ENCODE assay signal across 1 cellular context in the genomic region with DNA sequence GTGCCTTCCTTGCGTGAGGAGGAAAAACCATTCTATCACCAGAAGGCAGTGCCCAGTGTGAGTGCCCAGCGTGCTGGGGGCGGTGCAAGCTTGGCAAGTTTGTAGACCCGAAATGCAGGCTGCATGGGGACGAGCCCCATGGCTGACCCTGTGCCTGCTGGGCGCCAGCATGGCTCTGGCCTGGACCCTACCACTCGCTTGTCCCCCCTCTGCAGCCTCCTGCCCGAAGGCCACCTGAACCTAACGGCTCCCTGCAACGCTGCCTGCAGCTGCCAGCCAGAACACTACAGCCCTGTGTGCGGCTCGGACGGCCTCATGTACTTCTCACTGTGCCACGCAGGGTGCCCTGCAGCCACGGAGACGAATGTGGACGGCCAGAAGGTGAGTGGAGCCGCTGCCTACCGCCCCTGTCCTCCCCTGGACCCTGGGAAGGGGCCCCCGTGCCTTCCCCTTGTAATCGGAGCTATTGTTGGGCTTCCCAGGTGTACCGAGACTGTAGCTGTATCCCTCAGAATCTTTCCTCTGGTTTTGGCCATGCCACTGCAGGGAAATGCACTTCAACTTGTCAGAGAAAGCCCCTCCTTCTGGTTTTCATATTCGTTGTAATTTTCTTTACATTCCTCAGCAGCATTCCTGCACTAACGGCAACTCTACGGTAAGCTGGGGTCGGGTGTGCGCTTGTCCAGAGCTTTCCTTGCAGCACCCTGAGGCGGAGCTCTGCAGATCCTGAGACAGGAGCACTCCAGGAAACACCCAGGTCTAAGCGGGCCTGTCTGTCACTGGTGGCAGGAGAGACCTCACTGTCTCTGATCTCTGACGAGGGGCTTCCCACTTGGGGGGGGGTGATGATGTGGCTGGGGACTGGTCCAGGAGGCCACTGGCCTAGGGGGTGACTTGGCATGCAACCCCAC.
TF ChIP-seq lines count a peak whose summit lies in the region.

No MANE protein-coding gene starts in this region.

TF ChIP-seq in HepG2, 621 proteins besides CTCF, POLR2A, EP300 and RAD21 (continued from another document and continues in another):
- TF ChIP-seq, protein P1, sequence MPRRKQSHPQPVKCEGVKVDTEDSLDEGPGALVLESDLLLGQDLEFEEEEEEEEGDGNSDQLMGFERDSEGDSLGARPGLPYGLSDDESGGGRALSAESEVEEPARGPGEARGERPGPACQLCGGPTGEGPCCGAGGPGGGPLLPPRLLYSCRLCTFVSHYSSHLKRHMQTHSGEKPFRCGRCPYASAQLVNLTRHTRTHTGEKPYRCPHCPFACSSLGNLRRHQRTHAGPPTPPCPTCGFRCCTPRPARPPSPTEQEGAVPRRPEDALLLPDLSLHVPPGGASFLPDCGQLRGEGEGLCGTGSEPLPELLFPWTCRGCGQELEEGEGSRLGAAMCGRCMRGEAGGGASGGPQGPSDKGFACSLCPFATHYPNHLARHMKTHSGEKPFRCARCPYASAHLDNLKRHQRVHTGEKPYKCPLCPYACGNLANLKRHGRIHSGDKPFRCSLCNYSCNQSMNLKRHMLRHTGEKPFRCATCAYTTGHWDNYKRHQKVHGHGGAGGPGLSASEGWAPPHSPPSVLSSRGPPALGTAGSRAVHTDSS (CRISPR knock-in tag; conservative IDR thresholded peaks at IDR 0.05) = no peak
- TF ChIP-seq BCL6 (CRISPR knock-in tag; IDR thresholded peaks at IDR 0.05) (no peak), FOXO1 (CRISPR knock-in tag; IDR thresholded peaks at IDR 0.05) (no peak), KLF13 (CRISPR knock-in tag; IDR thresholded peaks at IDR 0.05) (0 out of 2 replicates have a peak, but pooled peaks have one; percentile 64), THAP11 (CRISPR knock-in tag; IDR thresholded peaks at IDR 0.05) (no peak), EHMT2 (IDR thresholded peaks at IDR 0.05; ENCODE audit: borderline replicate concordance, low read depth, low read length) (no peak), TCF7 (IDR thresholded peaks at IDR 0.05; ENCODE audit: low read depth) (no peak), SYNCRIP (IDR thresholded peaks at IDR 0.05; ENCODE audit: insufficient read depth, low read depth, low read length) (no peak), ZNF251 (CRISPR knock-in tag; IDR thresholded peaks at IDR 0.05) (0 out of 2 replicates have a peak, but pooled peaks have one; percentile 15), CENPT (CRISPR knock-in tag; IDR thresholded peaks at IDR 0.05; ENCODE audit: low read depth) (no peak), ZNF570 (CRISPR knock-in tag; IDR thresholded peaks at IDR 0.05; ENCODE audit: borderline replicate concordance) (no peak), ZNF724P (CRISPR knock-in tag; IDR thresholded peaks at IDR 0.05; ENCODE audit: borderline replicate concordance) (0 out of 2 replicates have a peak, but pooled peaks have one; percentile 69), ZNF121 (CRISPR knock-in tag; IDR thresholded peaks at IDR 0.05) (no peak), NR2F1 (CRISPR knock-in tag; IDR thresholded peaks at IDR 0.05) (no peak), SALL1 (CRISPR knock-in tag; IDR thresholded peaks at IDR 0.05) (no peak), ZNF432 (CRISPR knock-in tag; IDR thresholded peaks at IDR 0.05; ENCODE audit: borderline replicate concordance) (no peak), ZFP82 (CRISPR knock-in tag; IDR thresholded peaks at IDR 0.05; ENCODE audit: borderline replicate concordance) (no peak), RFX3 (CRISPR knock-in tag; IDR thresholded peaks at IDR 0.05) (no peak), NRL (CRISPR knock-in tag; IDR thresholded peaks at IDR 0.05; ENCODE audit: borderline replicate concordance) (peak; percentile 79; the same call in 1 of the 2 replicates), FOXA3 (CRISPR knock-in tag; IDR thresholded peaks at IDR 0.05) (no peak), ZNF333 (CRISPR knock-in tag; IDR thresholded peaks at IDR 0.05; ENCODE audit: borderline replicate concordance) (peak; percentile 23; the same call in 1 of the 2 replicates), PRPF4 (IDR thresholded peaks at IDR 0.05; ENCODE audit: low read depth, low read length, poor library complexity, severe bottlenecking) (no peak), PAX8 (CRISPR knock-in tag; IDR thresholded peaks at IDR 0.05; ENCODE audit: borderline replicate concordance) (0 out of 2 replicates have a peak, but pooled peaks have one; percentile 46), ZNF335 (CRISPR knock-in tag; IDR thresholded peaks at IDR 0.05) (no peak), TAF15 (IDR thresholded peaks at IDR 0.05; ENCODE audit: low read depth, low read length, poor library complexity, severe bottlenecking) (no peak), MAFK (conservative IDR thresholded peaks at IDR 0.05 in 1 of 2, IDR thresholded peaks at IDR 0.05 in 1 of 2; ENCODE audit: low read length in 2 of 2) (no peak; a peak in 1 of 4 replicates), ZNF225 (CRISPR knock-in tag; IDR thresholded peaks at IDR 0.05) (no peak), TAF1 (CRISPR knock-in tag; IDR thresholded peaks at IDR 0.05) (peak; percentile 2; the same call in 1 of the 2 replicates), ZNF709 (CRISPR knock-in tag; IDR thresholded peaks at IDR 0.05) (no peak), ZFAT (CRISPR knock-in tag; conservative IDR thresholded peaks at IDR 0.05) (no peak), SMAD9 (CRISPR knock-in tag; IDR thresholded peaks at IDR 0.05) (0 out of 2 replicates have a peak, but pooled peaks have one; percentile 9), HNF4G (IDR thresholded peaks at IDR 0.05; ENCODE audit: borderline replicate concordance, low read depth, low read length) (no peak), HNF4G (CRISPR knock-in tag; IDR thresholded peaks at IDR 0.05; ENCODE audit: borderline replicate concordance, low read depth) (no peak; the same call in 1 of the 2 replicates), KDM6A (CRISPR knock-in tag; IDR thresholded peaks at IDR 0.05; ENCODE audit: low read depth) (no peak), ZNF138 (CRISPR knock-in tag; IDR thresholded peaks at IDR 0.05; ENCODE audit: low read depth) (no peak; the same call in 1 of the 2 replicates)
- TF ChIP-seq, protein P2, sequence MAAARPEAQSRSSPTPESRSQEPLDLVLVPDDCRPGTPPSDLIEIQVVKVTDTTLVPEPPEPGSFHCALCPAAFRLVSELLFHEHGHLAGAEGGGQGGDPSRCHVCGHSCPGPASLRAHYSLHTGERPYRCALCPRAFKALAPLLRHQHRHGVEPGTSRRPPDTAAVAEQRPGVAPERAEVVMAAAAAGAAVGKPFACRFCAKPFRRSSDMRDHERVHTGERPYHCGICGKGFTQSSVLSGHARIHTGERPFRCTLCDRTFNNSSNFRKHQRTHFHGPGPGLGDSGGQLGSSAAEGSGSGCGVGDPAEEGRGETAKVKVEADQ (CRISPR knock-in tag; IDR thresholded peaks at IDR 0.05; ENCODE audit: borderline replicate concordance) = no peak
- TF ChIP-seq, protein P3, sequence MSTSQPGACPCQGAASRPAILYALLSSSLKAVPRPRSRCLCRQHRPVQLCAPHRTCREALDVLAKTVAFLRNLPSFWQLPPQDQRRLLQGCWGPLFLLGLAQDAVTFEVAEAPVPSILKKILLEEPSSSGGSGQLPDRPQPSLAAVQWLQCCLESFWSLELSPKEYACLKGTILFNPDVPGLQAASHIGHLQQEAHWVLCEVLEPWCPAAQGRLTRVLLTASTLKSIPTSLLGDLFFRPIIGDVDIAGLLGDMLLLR (CRISPR knock-in tag; IDR thresholded peaks at IDR 0.05) = 0 out of 2 replicates have a peak, but pooled peaks have one; percentile 30
- TF ChIP-seq, protein P4, sequence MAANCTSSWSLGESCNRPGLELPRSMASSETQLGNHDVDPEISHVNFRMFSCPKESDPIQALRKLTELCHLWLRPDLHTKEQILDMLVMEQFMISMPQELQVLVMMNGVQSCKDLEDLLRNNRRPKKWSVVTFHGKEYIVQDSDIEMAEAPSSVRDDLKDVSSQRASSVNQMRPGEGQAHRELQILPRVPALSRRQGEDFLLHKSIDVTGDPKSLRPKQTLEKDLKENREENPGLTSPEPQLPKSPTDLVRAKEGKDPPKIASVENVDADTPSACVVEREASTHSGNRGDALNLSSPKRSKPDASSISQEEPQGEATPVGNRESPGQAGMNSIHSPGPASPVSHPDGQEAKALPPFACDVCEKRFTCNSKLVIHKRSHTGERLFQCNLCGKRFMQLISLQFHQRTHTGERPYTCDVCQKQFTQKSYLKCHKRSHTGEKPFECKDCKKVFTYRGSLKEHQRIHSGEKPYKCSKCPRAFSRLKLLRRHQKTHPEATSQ (CRISPR knock-in tag; IDR thresholded peaks at IDR 0.05; ENCODE audit: borderline replicate concordance) = 0 out of 2 replicates have a peak, but pooled peaks have one; percentile 6
- TF ChIP-seq, protein P5, sequence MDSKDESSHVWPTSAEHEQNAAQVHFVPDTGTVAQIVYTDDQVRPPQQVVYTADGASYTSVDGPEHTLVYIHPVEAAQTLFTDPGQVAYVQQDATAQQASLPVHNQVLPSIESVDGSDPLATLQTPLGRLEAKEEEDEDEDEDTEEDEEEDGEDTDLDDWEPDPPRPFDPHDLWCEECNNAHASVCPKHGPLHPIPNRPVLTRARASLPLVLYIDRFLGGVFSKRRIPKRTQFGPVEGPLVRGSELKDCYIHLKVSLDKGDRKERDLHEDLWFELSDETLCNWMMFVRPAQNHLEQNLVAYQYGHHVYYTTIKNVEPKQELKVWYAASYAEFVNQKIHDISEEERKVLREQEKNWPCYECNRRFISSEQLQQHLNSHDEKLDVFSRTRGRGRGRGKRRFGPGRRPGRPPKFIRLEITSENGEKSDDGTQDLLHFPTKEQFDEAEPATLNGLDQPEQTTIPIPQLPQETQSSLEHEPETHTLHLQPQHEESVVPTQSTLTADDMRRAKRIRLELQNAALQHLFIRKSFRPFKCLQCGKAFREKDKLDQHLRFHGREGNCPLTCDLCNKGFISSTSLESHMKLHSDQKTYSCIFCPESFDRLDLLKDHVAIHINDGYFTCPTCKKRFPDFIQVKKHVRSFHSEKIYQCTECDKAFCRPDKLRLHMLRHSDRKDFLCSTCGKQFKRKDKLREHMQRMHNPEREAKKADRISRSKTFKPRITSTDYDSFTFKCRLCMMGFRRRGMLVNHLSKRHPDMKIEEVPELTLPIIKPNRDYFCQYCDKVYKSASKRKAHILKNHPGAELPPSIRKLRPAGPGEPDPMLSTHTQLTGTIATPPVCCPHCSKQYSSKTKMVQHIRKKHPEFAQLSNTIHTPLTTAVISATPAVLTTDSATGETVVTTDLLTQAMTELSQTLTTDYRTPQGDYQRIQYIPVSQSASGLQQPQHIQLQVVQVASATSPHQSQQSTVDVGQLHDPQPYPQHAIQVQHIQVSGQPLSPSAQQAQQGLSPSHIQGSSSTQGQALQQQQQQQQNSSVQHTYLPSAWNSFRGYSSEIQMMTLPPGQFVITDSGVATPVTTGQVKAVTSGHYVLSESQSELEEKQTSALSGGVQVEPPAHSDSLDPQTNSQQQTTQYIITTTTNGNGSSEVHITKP (CRISPR knock-in tag; IDR thresholded peaks at IDR 0.05; ENCODE audit: low read depth) = peak; percentile 94
- TF ChIP-seq, protein P6, sequence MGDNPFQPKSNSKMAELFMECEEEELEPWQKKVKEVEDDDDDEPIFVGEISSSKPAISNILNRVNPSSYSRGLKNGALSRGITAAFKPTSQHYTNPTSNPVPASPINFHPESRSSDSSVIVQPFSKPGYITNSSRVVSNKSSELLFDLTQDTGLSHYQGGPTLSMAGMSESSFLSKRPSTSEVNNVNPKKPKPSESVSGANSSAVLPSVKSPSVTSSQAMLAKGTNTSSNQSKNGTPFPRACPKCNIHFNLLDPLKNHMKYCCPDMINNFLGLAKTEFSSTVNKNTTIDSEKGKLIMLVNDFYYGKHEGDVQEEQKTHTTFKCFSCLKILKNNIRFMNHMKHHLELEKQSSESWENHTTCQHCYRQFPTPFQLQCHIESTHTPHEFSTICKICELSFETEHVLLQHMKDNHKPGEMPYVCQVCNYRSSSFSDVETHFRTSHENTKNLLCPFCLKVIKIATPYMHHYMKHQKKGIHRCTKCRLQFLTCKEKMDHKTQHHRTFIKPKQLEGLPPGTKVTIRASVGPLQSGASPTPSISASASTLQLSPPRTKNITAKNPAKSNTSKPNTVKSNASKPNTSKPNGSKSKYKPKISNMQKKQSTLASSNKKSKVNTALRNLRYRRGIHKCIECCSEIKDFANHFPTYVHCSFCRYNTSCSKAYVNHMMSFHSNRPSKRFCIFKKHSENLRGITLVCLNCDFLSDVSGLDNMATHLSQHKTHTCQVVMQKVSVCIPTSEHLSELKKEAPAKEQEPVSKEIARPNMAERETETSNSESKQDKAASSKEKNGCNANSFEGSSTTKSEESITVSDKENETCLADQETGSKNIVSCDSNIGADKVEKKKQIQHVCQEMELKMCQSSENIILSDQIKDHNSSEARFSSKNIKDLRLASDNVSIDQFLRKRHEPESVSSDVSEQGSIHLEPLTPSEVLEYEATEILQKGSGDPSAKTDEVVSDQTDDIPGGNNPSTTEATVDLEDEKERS (CRISPR knock-in tag; IDR thresholded peaks at IDR 0.05) = 0 out of 2 replicates have a peak, but pooled peaks have one; percentile 11
- TF ChIP-seq, protein P7, sequence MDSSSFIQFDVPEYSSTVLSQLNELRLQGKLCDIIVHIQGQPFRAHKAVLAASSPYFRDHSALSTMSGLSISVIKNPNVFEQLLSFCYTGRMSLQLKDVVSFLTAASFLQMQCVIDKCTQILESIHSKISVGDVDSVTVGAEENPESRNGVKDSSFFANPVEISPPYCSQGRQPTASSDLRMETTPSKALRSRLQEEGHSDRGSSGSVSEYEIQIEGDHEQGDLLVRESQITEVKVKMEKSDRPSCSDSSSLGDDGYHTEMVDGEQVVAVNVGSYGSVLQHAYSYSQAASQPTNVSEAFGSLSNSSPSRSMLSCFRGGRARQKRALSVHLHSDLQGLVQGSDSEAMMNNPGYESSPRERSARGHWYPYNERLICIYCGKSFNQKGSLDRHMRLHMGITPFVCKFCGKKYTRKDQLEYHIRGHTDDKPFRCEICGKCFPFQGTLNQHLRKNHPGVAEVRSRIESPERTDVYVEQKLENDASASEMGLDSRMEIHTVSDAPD (CRISPR knock-in tag; IDR thresholded peaks at IDR 0.05) = no peak
- TF ChIP-seq, protein P8, sequence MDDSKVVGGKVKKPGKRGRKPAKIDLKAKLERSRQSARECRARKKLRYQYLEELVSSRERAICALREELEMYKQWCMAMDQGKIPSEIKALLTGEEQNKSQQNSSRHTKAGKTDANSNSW (CRISPR knock-in tag; IDR thresholded peaks at IDR 0.05; ENCODE audit: borderline replicate concordance) = peak; percentile 66; the same call in 1 of the 2 replicates
- TF ChIP-seq, protein P9, sequence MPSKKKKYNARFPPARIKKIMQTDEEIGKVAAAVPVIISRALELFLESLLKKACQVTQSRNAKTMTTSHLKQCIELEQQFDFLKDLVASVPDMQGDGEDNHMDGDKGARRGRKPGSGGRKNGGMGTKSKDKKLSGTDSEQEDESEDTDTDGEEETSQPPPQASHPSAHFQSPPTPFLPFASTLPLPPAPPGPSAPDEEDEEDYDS (CRISPR knock-in tag; IDR thresholded peaks at IDR 0.05) = no peak
- TF ChIP-seq, protein P10, sequence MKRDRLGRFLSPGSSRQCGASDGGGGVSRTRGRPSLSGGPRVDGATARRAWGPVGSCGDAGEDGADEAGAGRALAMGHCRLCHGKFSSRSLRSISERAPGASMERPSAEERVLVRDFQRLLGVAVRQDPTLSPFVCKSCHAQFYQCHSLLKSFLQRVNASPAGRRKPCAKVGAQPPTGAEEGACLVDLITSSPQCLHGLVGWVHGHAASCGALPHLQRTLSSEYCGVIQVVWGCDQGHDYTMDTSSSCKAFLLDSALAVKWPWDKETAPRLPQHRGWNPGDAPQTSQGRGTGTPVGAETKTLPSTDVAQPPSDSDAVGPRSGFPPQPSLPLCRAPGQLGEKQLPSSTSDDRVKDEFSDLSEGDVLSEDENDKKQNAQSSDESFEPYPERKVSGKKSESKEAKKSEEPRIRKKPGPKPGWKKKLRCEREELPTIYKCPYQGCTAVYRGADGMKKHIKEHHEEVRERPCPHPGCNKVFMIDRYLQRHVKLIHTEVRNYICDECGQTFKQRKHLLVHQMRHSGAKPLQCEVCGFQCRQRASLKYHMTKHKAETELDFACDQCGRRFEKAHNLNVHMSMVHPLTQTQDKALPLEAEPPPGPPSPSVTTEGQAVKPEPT (CRISPR knock-in tag; IDR thresholded peaks at IDR 0.05; ENCODE audit: low read depth) = no peak; the same call in 1 of the 2 replicates
